21 cellular contexts compared by ENCODE assay signal in the genomic region with DNA sequence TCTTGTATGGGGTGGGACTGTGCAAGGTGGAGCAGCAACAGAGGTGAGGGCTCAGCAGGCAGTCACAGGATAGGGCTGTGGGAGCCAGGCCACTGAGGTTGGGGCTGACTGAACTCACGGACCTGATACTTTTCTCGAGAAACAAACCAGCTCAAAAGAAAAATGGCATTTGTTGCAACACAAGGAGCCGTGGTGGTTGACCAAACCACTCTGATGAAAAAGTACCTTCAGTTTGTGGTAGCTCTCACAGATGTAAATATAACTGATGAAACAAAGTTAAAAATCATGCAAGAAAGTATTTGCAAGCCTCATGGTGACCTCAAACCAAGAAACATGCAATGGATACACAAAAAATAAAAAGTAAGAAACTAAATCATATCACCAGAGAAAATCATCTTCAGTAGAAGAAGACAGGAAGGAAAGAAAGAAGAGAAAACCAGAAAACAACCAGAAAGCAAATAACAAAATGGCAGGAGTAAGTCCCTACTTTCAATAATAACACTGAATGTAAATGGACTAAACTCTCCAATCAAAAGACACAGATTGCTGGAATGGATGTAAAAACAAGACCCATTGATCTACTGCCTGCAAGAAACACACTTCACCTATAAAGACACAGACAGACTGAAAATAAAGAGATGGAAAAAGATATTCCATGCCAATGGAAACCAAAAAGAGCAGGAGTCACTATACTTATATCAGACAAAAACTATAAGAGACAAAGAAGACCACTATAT. TPM values are rescaled to one million over a fixed set of nuclear protein-coding genes. Genes with fewer than 3 reads are reported as not detected.
DNase-seq lines count a peak whose midpoint lies in the region; ATAC-seq and TF ChIP-seq lines count a peak whose summit lies in the region.
"Had no signal": no experiment of that assay in that cellular context is flagged by ENCODE, and none has a peak within 500 bp of the region (broad histone marks: within the 10 kb centered on the region; RNA-seq: fewer than 3 reads in every experiment).

No MANE protein-coding gene starts in this region.

- H3K36me3 Mint-ChIP-seq in activated CD8-positive, alpha-beta memory T cell treated with anti-CD3 and anti-CD28 coated beads, Interleukin-2, amount 10 ng/mL, durations not matched to agents 7 days and 5 days, result peaks cover 14% of the 10 kb centered on the region
- no peaks in the 10 kb centered on the region for H3K36me3 Mint-ChIP-seq in effector memory CD8-positive, alpha-beta T cell (ENCODE audit: insufficient read depth)
- H3K36me3 Mint-ChIP-seq: activated naive CD8-positive, alpha-beta T cell; memory B cell; naive thymus-derived CD8-positive, alpha-beta T cell had no signal

- peak overlapping the region; percentile 17 for H3K4me3 Mint-ChIP-seq in activated CD8-positive, alpha-beta memory T cell treated with anti-CD3 and anti-CD28 coated beads, Interleukin-2, amount 10 ng/mL, durations not matched to agents 7 days and 5 days
- no peak overlapping the region for H3K4me3 Mint-ChIP-seq in effector memory CD8-positive, alpha-beta T cell
- H3K4me3 Mint-ChIP-seq: activated CD4-positive, alpha-beta T cell treated with anti-CD3 and anti-CD28 coated beads for 36 hours; activated naive CD8-positive, alpha-beta T cell; memory B cell; naive thymus-derived CD8-positive, alpha-beta T cell had no signal

- H3K36me3 ChIP-seq in spleen (no peaks in the 10 kb centered on the region), heart right ventricle (no peaks in the 10 kb centered on the region)
- H3K36me3 ChIP-seq: BLaER1 treated with 17β-estradiol and CSF1 and Interleukin-3, amounts not matched to agents 10 nM and 100 nM; colonic mucosa had no signal

- H3K27me3 Mint-ChIP-seq in activated CD8-positive, alpha-beta memory T cell treated with anti-CD3 and anti-CD28 coated beads, Interleukin-2, amount 10 ng/mL, durations not matched to agents 7 days and 5 days, result no peaks in the 10 kb centered on the region
- peaks cover 0 to 7% of the 10 kb centered on the region in 2 donors for H3K27me3 Mint-ChIP-seq in effector memory CD8-positive, alpha-beta T cell

- 51 to 73% (median 63%) methylated on average over 3 of the region's 3 CpGs for WGBS in spleen, 5 donors
- 88 to 90% methylated on average over 3 of the region's 3 CpGs for WGBS in heart right ventricle, 2 donors

- TF ChIP-seq POLR2A in NB4 (IDR thresholded peaks at IDR 0.05; ENCODE audit: extremely low read depth, insufficient read length) (no peak), spleen (IDR thresholded peaks at IDR 0.05) (no peak)

- no peaks in the 10 kb centered on the region for H3K9me3 ChIP-seq in spleen
- H3K9me3 ChIP-seq in heart right ventricle, result no peaks in the 10 kb centered on the region
- H3K9me3 ChIP-seq: body of pancreas, colonic mucosa had no signal

- H3K4me3 ChIP-seq in NB4 (ENCODE audit: low read depth, low read length), result no peak overlapping the region
- no peak overlapping the region for H3K4me3 ChIP-seq in spleen
- no peak overlapping the region for H3K4me3 ChIP-seq in heart right ventricle
- H3K4me3 ChIP-seq: BLaER1 treated with 17β-estradiol and CSF1 and Interleukin-3, amounts not matched to agents 10 nM and 100 nM; body of pancreas; colonic mucosa had no signal

- CTCF ChIA-PET in activated CD8-positive, alpha-beta memory T cell treated with anti-CD3 and anti-CD28 coated beads, Interleukin-2, amount 10 ng/mL, durations not matched to agents 7 days and 5 days (lab: Charles Lee), result interaction anchor here (1.1 to 4.1 kb wide), 9 partner anchors 17 to 94 kb away, joined by 3 to 17 read pairs (median 4); no protein-coding TSS in a partner anchor

- intact Hi-C loops in spleen (cut with DNase I; ENCODE audit: low total_unique reads), result no loop called here
- intact Hi-C loops in heart right ventricle (cut with DNase I), result no loop called here

- TF ChIP-seq CTCF in NB4 (IDR thresholded peaks at IDR 0.05; ENCODE audit: low read depth, low read length) (no peak), spleen (IDR thresholded peaks at IDR 0.05 in 8 of 11, conservative IDR thresholded peaks at IDR 0.05 in 3 of 11) (no peak), heart right ventricle (IDR thresholded peaks at IDR 0.05) (no peak)

- DNase-seq in activated CD8-positive, alpha-beta memory T cell treated with anti-CD3 and anti-CD28 coated beads, Interleukin-2, amount 10 ng/mL, durations not matched to agents 7 days and 5 days, result peak; percentile 85
- DNase-seq in activated CD8-positive, alpha-beta memory T cell treated with anti-CD3 and anti-CD28 coated beads, Interleukin-2, amount 50 U/mL, for 4 hours, result no peak
- peak; percentile 62 for DNase-seq in NB4 (ENCODE audit: low read depth)
- DNase-seq in effector memory CD8-positive, alpha-beta T cell, result no peak
- peak; percentile 24 for DNase-seq in spleen
- DNase-seq in heart right ventricle, result no peak
- no peak for DNase-seq in DMS53 treated with DMSO at 0.1 percent for 48 hours (lab: John Stamatoyannopoulos, UW; ENCODE audit: unreplicated experiment)
- DNase-seq: activated CD4-positive, alpha-beta T cell treated with anti-CD3 and anti-CD28 coated beads for 36 hours; activated T-cell treated with anti-CD3 and anti-CD28 coated beads for 4 hours; body of pancreas; colonic mucosa; foreskin fibroblast; hippocampal formation; naive thymus-derived CD8-positive, alpha-beta T cell; NCI-H1694; NCI-H2227 treated with DMSO at 0.1 percent for 48 hours had no signal

- peaks cover 0 to 16% (median 0%) of the 10 kb centered on the region in 6 donors for H3K4me1 ChIP-seq in spleen
- H3K4me1 ChIP-seq in heart right ventricle, result peaks cover 1 to 20% (median 6%) of the 10 kb centered on the region in 9 donors
- H3K4me1 ChIP-seq: body of pancreas, colonic mucosa had no signal

- H3K27ac ChIP-seq in spleen (no peak overlapping the region), heart right ventricle (no peak overlapping the region)
- H3K27ac ChIP-seq: body of pancreas, colonic mucosa had no signal

- H3K4me1 Mint-ChIP-seq in activated CD8-positive, alpha-beta memory T cell treated with anti-CD3 and anti-CD28 coated beads, Interleukin-2, amount 10 ng/mL, durations not matched to agents 7 days and 5 days, result peaks cover 46% of the 10 kb centered on the region
- peaks cover 0 to 3% of the 10 kb centered on the region in 2 donors for H3K4me1 Mint-ChIP-seq in effector memory CD8-positive, alpha-beta T cell (ENCODE audit: low read depth in 2 of 2)
- H3K4me1 Mint-ChIP-seq: activated CD4-positive, alpha-beta T cell treated with anti-CD3 and anti-CD28 coated beads for 36 hours; memory B cell had no signal

- peak; percentile 95 for ATAC-seq in activated CD8-positive, alpha-beta memory T cell treated with anti-CD3 and anti-CD28 coated beads, Interleukin-2, amount 10 ng/mL, durations not matched to agents 7 days and 5 days
- peak; percentile 56 for ATAC-seq in effector memory CD8-positive, alpha-beta T cell (replicated peaks)
- ATAC-seq in heart right ventricle (no peak), HG03095 (IDR thresholded peaks at IDR 0.05; ENCODE audit: unreplicated experiment) (no peak)
- ATAC-seq: activated CD4-positive, alpha-beta T cell treated with anti-CD3 and anti-CD28 coated beads for 36 hours; body of pancreas; naive thymus-derived CD8-positive, alpha-beta T cell; SK-N-SH treated with all-trans-retinoic acid at 6 μM for 48 hours had no signal

- peaks cover 2% of the 10 kb centered on the region for H3K9me3 Mint-ChIP-seq in activated CD8-positive, alpha-beta memory T cell treated with anti-CD3 and anti-CD28 coated beads, Interleukin-2, amount 10 ng/mL, durations not matched to agents 7 days and 5 days (ENCODE audit: low read depth)
- H3K9me3 Mint-ChIP-seq in effector memory CD8-positive, alpha-beta T cell, result no peaks in the 10 kb centered on the region
- H3K9me3 Mint-ChIP-seq: memory B cell had no signal

- H3K27me3 ChIP-seq in spleen (replicated peaks in 1 of 7), result no peaks in the 10 kb centered on the region
- H3K27me3 ChIP-seq in heart right ventricle, result no peaks in the 10 kb centered on the region
- H3K27me3 ChIP-seq: BLaER1 treated with 17β-estradiol and CSF1 and Interleukin-3, amounts not matched to agents 10 nM and 100 nM; body of pancreas; colonic mucosa had no signal

- H3K27ac Mint-ChIP-seq in activated CD8-positive, alpha-beta memory T cell treated with anti-CD3 and anti-CD28 coated beads, Interleukin-2, amount 10 ng/mL, durations not matched to agents 7 days and 5 days, result peak overlapping the region; percentile 92
- no peak overlapping the region for H3K27ac Mint-ChIP-seq in effector memory CD8-positive, alpha-beta T cell
- H3K27ac Mint-ChIP-seq: activated CD4-positive, alpha-beta T cell treated with anti-CD3 and anti-CD28 coated beads for 36 hours; activated naive CD8-positive, alpha-beta T cell; memory B cell; naive thymus-derived CD8-positive, alpha-beta T cell had no signal

RNA-seq across cellular contexts. Expression of a gene that starts 48.9 kb away (rescaled TPM):
- 100 to 1,000 TPM; 102 to 223 TPM for total RNA-seq in activated CD8-positive, alpha-beta memory T cell treated with anti-CD3 and anti-CD28 coated beads, Interleukin-2, amount 10 ng/mL, durations not matched to agents 7 days and 5 days
- 10 to 100 TPM; 17.2 to 71.8 (median 35.6) TPM for total RNA-seq in spleen
- 10 to 100 TPM in 2 of 3 donors, 1 to 10 TPM in 1; 9.7 to 17.2 (median 15.7) TPM for polyA plus RNA-seq in spleen
- total RNA-seq in heart right ventricle, result 10 to 100 TPM in 9 of 10 donors, 1 to 10 TPM in 1; 9.0 to 53.7 (median 22.9) TPM
- polyA plus RNA-seq in heart right ventricle, result 10 to 100 TPM in 1 of 2 donors, 1 to 10 TPM in 1; 5.3 to 20.2 TPM

Comparison
In these comparisons a context has a peak if more than half of its experiments do, and no peak if none do; other contexts are left out.
1. DNase-seq: peak in activated CD8-positive, alpha-beta memory T cell treated with anti-CD3 and anti-CD28 coated beads, Interleukin-2, amount 10 ng/mL, durations not matched to agents 7 days and 5 days (single experiment), NB4 (single experiment) and spleen (single experiment); none in activated CD8-positive, alpha-beta memory T cell treated with anti-CD3 and anti-CD28 coated beads, Interleukin-2, amount 50 U/mL, for 4 hours (single experiment), effector memory CD8-positive, alpha-beta T cell (0 of 3), heart right ventricle (0 of 2) and DMS53 treated with DMSO at 0.1 percent for 48 hours (single experiment).
2. ATAC-seq: peak in activated CD8-positive, alpha-beta memory T cell treated with anti-CD3 and anti-CD28 coated beads, Interleukin-2, amount 10 ng/mL, durations not matched to agents 7 days and 5 days (single experiment) and effector memory CD8-positive, alpha-beta T cell (single experiment); none in heart right ventricle (0 of 8) and HG03095 (single experiment).